Comparison of ENCODE assay signal across 19 cellular contexts in genomic region chr3:119990888-119991287, GRCh38.
DNase-seq lines count a peak whose midpoint lies in the region; ATAC-seq, FAIRE-seq and TF ChIP-seq lines count a peak whose summit lies in the region.
"Had no signal": no experiment of that assay in that cellular context is flagged by ENCODE, and none has a peak within 500 bp of the region (broad histone marks: within the 10 kb centered on the region; RNA-seq: fewer than 3 reads in every experiment).

No MANE protein-coding gene starts in this region.

- TF ChIP-seq CTCF in fibroblast of mammary gland (conservative IDR thresholded peaks at IDR 0.05; ENCODE audit: control insufficient read depth, insufficient read depth, low read depth, low read length): no peak
- TF ChIP-seq CTCF in D721Med (IDR thresholded peaks at IDR 0.05; ENCODE audit: insufficient read depth, missing control alignments): no peak

- H3K9me3 Mint-ChIP-seq in stimulated activated naive CD8-positive, alpha-beta T cell treated with anti-CD3 and anti-CD28 coated beads, Interleukin-15, Interleukin-2, amounts not matched to agents 100 ng/mL and 50 ng/mL, for 24 hours: peaks cover 9% of the 10 kb centered on the region

- no peaks in the 10 kb centered on the region for H3K27me3 Mint-ChIP-seq in stimulated activated naive CD8-positive, alpha-beta T cell treated with anti-CD3 and anti-CD28 coated beads, Interleukin-15, Interleukin-2, amounts not matched to agents 100 ng/mL and 50 ng/mL, for 24 hours
- H3K27me3 Mint-ChIP-seq: activated naive CD8-positive, alpha-beta T cell treated with anti-CD3 and anti-CD28 coated beads for 36 hours; activated T-cell treated with anti-CD3 and anti-CD28 coated beads, Interleukin-2, amount 50 U/mL, for 24 hours; T-cell had no signal

- H3K4me3 ChIP-seq in fibroblast of mammary gland (ENCODE audit: control insufficient read depth, low read depth, low read length): no peak overlapping the region
- H3K4me3 ChIP-seq: gastroesophageal sphincter, GM23338 had no signal

- DNase-seq in stimulated activated naive CD8-positive, alpha-beta T cell treated with anti-CD3 and anti-CD28 coated beads, Interleukin-15, Interleukin-2, amounts not matched to agents 100 U/mL and 50 U/mL, for 24 hours: no peak
- DNase-seq in amniotic epithelial cell (ENCODE audit: low read depth): peak; percentile 29
- DNase-seq in fibroblast of mammary gland (ENCODE audit: low read depth): peak; percentile 57
- no peak for DNase-seq in cerebellar nuclear complex (lab: John Stamatoyannopoulos, UW)
- no peak for DNase-seq in D721Med (ENCODE audit: insufficient read length, low spot score)
- DNase-seq in posterior vena cava (ENCODE audit: low spot score): no peak
- DNase-seq: activated CD4-positive, alpha-beta T cell treated with anti-CD3 and anti-CD28 coated beads, Interleukin-2, amount 50 U/mL, for 48 hours; activated naive CD8-positive, alpha-beta T cell treated with anti-CD3 and anti-CD28 coated beads for 36 hours; activated T-cell treated with anti-CD3 and anti-CD28 coated beads, Interleukin-2, amount 50 U/mL, for 24 hours; caudate nucleus; DMS153; effector memory CD4-positive, alpha-beta T cell; NCI-H1930; SHP77; T-cell had no signal

- H3K27ac Mint-ChIP-seq in stimulated activated naive CD8-positive, alpha-beta T cell treated with anti-CD3 and anti-CD28 coated beads, Interleukin-15, Interleukin-2, amounts not matched to agents 100 ng/mL and 50 ng/mL, for 24 hours: peak overlapping the region; percentile 1
- H3K27ac Mint-ChIP-seq: activated naive CD8-positive, alpha-beta T cell treated with anti-CD3 and anti-CD28 coated beads for 36 hours; activated T-cell treated with anti-CD3 and anti-CD28 coated beads, Interleukin-2, amount 50 U/mL, for 24 hours; GM23338; T-cell had no signal

- H3K4me1 Mint-ChIP-seq in stimulated activated naive CD8-positive, alpha-beta T cell treated with anti-CD3 and anti-CD28 coated beads, Interleukin-15, Interleukin-2, amounts not matched to agents 100 ng/mL and 50 ng/mL, for 24 hours (ENCODE audit: low read depth): peaks cover 29% of the 10 kb centered on the region

- H3K4me3 Mint-ChIP-seq in stimulated activated naive CD8-positive, alpha-beta T cell treated with anti-CD3 and anti-CD28 coated beads, Interleukin-15, Interleukin-2, amounts not matched to agents 100 ng/mL and 50 ng/mL, for 24 hours: no peak overlapping the region
- H3K4me3 Mint-ChIP-seq: activated naive CD8-positive, alpha-beta T cell treated with anti-CD3 and anti-CD28 coated beads for 36 hours; activated T-cell treated with anti-CD3 and anti-CD28 coated beads, Interleukin-2, amount 50 U/mL, for 24 hours; GM23338; T-cell had no signal

- intact Hi-C loops in posterior vena cava (cut with DNase I): no loop called here

- H3K36me3 Mint-ChIP-seq in stimulated activated naive CD8-positive, alpha-beta T cell treated with anti-CD3 and anti-CD28 coated beads, Interleukin-15, Interleukin-2, amounts not matched to agents 100 ng/mL and 50 ng/mL, for 24 hours (ENCODE audit: low read depth): peaks cover 38% of the 10 kb centered on the region

- FAIRE-seq in D721Med (lab: Jason Lieb, UNC): no peak

- ATAC-seq in stimulated activated naive CD8-positive, alpha-beta T cell treated with anti-CD3 and anti-CD28 coated beads, Interleukin-15, Interleukin-2, amounts not matched to agents 100 U/mL and 50 U/mL, for 24 hours: no peak
- ATAC-seq in HG03460 (IDR thresholded peaks at IDR 0.05; ENCODE audit: unreplicated experiment): no peak
- ATAC-seq: gastroesophageal sphincter, GM23338, T-cell had no signal

Comparison
In these comparisons a context has a peak if more than half of its experiments do, and no peak if none do; other contexts are left out.
1. DNase-seq: peak in amniotic epithelial cell (single experiment) and fibroblast of mammary gland (single experiment); none in stimulated activated naive CD8-positive, alpha-beta T cell treated with anti-CD3 and anti-CD28 coated beads, Interleukin-15, Interleukin-2, amounts not matched to agents 100 U/mL and 50 U/mL, for 24 hours (single experiment), cerebellar nuclear complex (0 of 2), D721Med (single experiment) and posterior vena cava (single experiment).